ENCODE assay signal across 28 cellular contexts in the genomic region with DNA sequence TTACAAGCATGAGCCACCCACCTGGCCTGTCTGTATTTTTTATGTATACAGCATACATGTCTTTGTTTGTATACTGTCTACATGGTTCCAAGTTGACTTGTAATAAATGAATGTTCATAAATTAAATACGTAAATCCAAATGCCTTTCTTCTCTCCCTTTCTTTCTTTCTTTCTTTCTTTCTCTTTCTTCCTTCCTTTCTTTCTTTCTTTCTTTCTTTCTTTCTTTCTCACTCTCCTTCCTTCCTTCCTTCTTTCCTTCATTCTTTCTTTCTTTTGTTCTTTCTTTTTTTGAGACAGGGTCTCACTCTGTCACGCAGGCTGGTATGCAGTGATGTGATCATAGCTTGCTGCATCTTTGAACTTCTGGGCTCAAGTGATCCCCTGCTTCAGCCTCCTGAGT.
"Had no signal": no experiment of that assay in that cellular context is flagged by ENCODE, and none has a peak within 500 bp of the region (broad histone marks: within the 10 kb centered on the region; RNA-seq: fewer than 3 reads in every experiment).

No MANE protein-coding gene starts in this region.

- H3K36me3 Mint-ChIP-seq: type B pancreatic cell had no signal

- H3K4me3 Mint-ChIP-seq: naive thymus-derived CD8-positive, alpha-beta T cell; natural killer cell treated with Interleukin-12 subunit alpha and Interleukin-12 subunit beta and Interleukin-15 and Interleukin-18, amount 100 ng/mL, for 72 hours; nephron progenitor cell; neural crest cell; stimulated activated effector memory CD8-positive, alpha-beta T cell treated with anti-CD3 and anti-CD28 coated beads, Interleukin-12 subunit alpha, Interleukin-12 subunit beta, amount 100 ng/mL, for 72 hours; stimulated activated naive CD8-positive, alpha-beta T cell treated with anti-CD3 and anti-CD28 coated beads, Interleukin-15, amount 100 ng/mL, for 72 hours; type B pancreatic cell had no signal

- FAIRE-seq: pancreas, small intestine, urothelium cell line had no signal

- H3K36me3 ChIP-seq: neutrophil, pancreas, right lobe of liver, sigmoid colon, suprapubic skin, tibial artery, transverse colon, vagina had no signal

- H3K27ac ChIP-seq: neutrophil, pancreas, psoas muscle, right lobe of liver, sigmoid colon, suprapubic skin, testis, tibial artery, transverse colon, vagina had no signal

- DNase-seq: naive thymus-derived CD8-positive, alpha-beta T cell; nephron progenitor cell; nucleus accumbens; pancreas; psoas muscle; right cardiac atrium; right lobe of liver; sigmoid colon; small intestine; stimulated activated CD4-positive, alpha-beta T cell treated with anti-CD3 and anti-CD28 coated beads, Interleukin-15, amount 100 ng/mL, for 24 hours; stimulated activated CD4-positive, alpha-beta T cell treated with anti-CD3 and anti-CD28 coated beads, Interleukin-2, amount 100 ng/mL, for 24 hours; stimulated activated CD4-positive, alpha-beta T cell treated with anti-CD3 and anti-CD28 coated beads, Interleukin-2, amount 100 ng/mL, for 48 hours; stimulated activated CD4-positive, alpha-beta T cell treated with anti-CD3 and anti-CD28 coated beads, Interleukin-4, amount 100 ng/mL, for 24 hours; stimulated activated naive CD4-positive, alpha-beta T cell; stimulated activated naive CD8-positive, alpha-beta T cell treated with anti-CD3 and anti-CD28 coated beads, Interleukin-15, amount 100 ng/mL, for 72 hours; stimulated activated naive CD8-positive, alpha-beta T cell treated with anti-CD3 and anti-CD28 coated beads, Interleukin-15, Interleukin-2, amounts not matched to agents 100 U/mL and 50 U/mL, for 24 hours; substantia nigra; testis; tibial artery; transverse colon had no signal

- H3K4me1 ChIP-seq: pancreas, psoas muscle, right lobe of liver, sigmoid colon, suprapubic skin, testis, tibial artery, transverse colon, vagina had no signal

- H3K27me3 ChIP-seq: neutrophil, pancreas, right lobe of liver, sigmoid colon, suprapubic skin, testis, transverse colon, vagina had no signal

- H3K27ac Mint-ChIP-seq: naive thymus-derived CD8-positive, alpha-beta T cell; natural killer cell treated with Interleukin-12 subunit alpha and Interleukin-12 subunit beta and Interleukin-15 and Interleukin-18, amount 100 ng/mL, for 72 hours; nephron progenitor cell; stimulated activated effector memory CD8-positive, alpha-beta T cell treated with anti-CD3 and anti-CD28 coated beads, Interleukin-12 subunit alpha, Interleukin-12 subunit beta, amount 100 ng/mL, for 72 hours; stimulated activated naive CD8-positive, alpha-beta T cell treated with anti-CD3 and anti-CD28 coated beads, Interleukin-15, amount 100 ng/mL, for 72 hours; type B pancreatic cell had no signal

- H3K4me3 ChIP-seq: pancreas, psoas muscle, right lobe of liver, sigmoid colon, suprapubic skin, testis, tibial artery, transverse colon, vagina had no signal

- H3K9me3 ChIP-seq: neutrophil, right lobe of liver, testis had no signal

- ATAC-seq: naive thymus-derived CD8-positive, alpha-beta T cell; natural killer cell treated with Interleukin-12 subunit alpha and Interleukin-12 subunit beta and Interleukin-15 and Interleukin-18, amount 100 ng/mL, for 72 hours; pancreas; psoas muscle; right cardiac atrium; right lobe of liver; stimulated activated effector memory CD8-positive, alpha-beta T cell treated with anti-CD3 and anti-CD28 coated beads, Interleukin-12 subunit alpha, Interleukin-12 subunit beta, amount 100 ng/mL, for 72 hours; stimulated activated naive CD8-positive, alpha-beta T cell treated with anti-CD3 and anti-CD28 coated beads, Interleukin-15, amount 100 ng/mL, for 72 hours; stimulated activated naive CD8-positive, alpha-beta T cell treated with anti-CD3 and anti-CD28 coated beads, Interleukin-15, Interleukin-2, amounts not matched to agents 100 U/mL and 50 U/mL, for 24 hours had no signal

- H3K4me1 Mint-ChIP-seq: naive thymus-derived CD8-positive, alpha-beta T cell; nephron progenitor cell; neural crest cell; stimulated activated effector memory CD8-positive, alpha-beta T cell treated with anti-CD3 and anti-CD28 coated beads, Interleukin-12 subunit alpha, Interleukin-12 subunit beta, amount 100 ng/mL, for 72 hours; stimulated activated naive CD8-positive, alpha-beta T cell treated with anti-CD3 and anti-CD28 coated beads, Interleukin-15, amount 100 ng/mL, for 72 hours had no signal

- H3K9me3 Mint-ChIP-seq: neural crest cell, type B pancreatic cell had no signal
